ENCODE assay signal across 9 cellular contexts in the genomic region with DNA sequence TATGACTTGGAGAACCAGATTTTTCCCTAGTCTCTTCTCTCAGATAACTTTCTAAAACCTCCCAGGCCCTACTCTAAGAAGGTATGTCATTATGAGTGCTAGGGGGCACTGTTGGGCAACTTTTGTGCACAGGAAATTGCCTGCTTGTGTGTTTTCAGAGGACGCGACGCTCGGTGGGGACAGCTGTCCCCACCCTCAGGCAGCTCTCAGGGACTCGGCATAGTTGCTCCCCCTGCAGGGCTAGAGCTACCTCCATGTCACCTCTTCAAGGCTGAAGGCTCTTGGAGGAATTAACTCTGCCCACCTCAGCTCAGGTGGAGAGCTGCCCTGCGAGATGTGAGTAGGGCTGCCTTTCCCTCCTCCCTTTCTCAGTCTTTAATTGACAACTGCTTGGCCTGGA. TPM values are rescaled to one million over a fixed set of nuclear protein-coding genes. Genes with fewer than 3 reads are reported as not detected.
A peak's percentile ranks its signal among the peaks of the same experiment; 100 is the strongest.
DNase-seq lines count a peak whose midpoint lies in the region; ATAC-seq lines count a peak whose summit lies in the region.
"Had no signal": no experiment of that assay in that cellular context is flagged by ENCODE, and none has a peak within 500 bp of the region (broad histone marks: within the 10 kb centered on the region; RNA-seq: fewer than 3 reads in every experiment).

No MANE protein-coding gene starts in this region.

- H3K4me1 Mint-ChIP-seq in stimulated activated naive CD8-positive, alpha-beta T cell treated with anti-CD3 and anti-CD28 coated beads, Interleukin-15, amount 100 ng/mL, for 72 hours = peaks cover 8% of the 10 kb centered on the region

- intact Hi-C loops in right cardiac atrium (cut with DNase I) = loop anchor here in 2 of 4 donors (10.0 kb wide), 1 partner anchor 362 kb away; no protein-coding TSS in a partner anchor

- no peaks in the 10 kb centered on the region for H3K9me3 Mint-ChIP-seq in stimulated activated naive CD8-positive, alpha-beta T cell treated with anti-CD3 and anti-CD28 coated beads, Interleukin-15, amount 100 ng/mL, for 72 hours

- H3K4me1 ChIP-seq in right cardiac atrium (ENCODE audit: control insufficient read depth, insufficient read depth, low read length) = no peaks in the 10 kb centered on the region

- 18% methylated on average over 6 of the region's 6 CpGs for WGBS in right cardiac atrium

- H3K27me3 Mint-ChIP-seq in stimulated activated naive CD8-positive, alpha-beta T cell treated with anti-CD3 and anti-CD28 coated beads, Interleukin-15, amount 100 ng/mL, for 72 hours = peaks cover 54% of the 10 kb centered on the region

- DNase-seq in G401 (ENCODE audit: low spot score) (peak; percentile 77), HCEC 1CT (peak; percentile 34), NCI-H1930 (lab: John Stamatoyannopoulos, UW) (peak; percentile 24 to 28), SW480 (ENCODE audit: low spot score) (peak; percentile 90), T47D (ENCODE audit: low read depth in 1 of 2, low spot score in 1 of 2) (peak; percentile 19 to 73), lung microvascular endothelial cell (ENCODE audit: low read depth in 2 of 2) (peak; percentile 54 to 61), right cardiac atrium (no peak)
- DNase-seq in stimulated activated naive CD8-positive, alpha-beta T cell treated with anti-CD3 and anti-CD28 coated beads, Interleukin-15, amount 100 ng/mL, for 72 hours = peak; percentile 50 to 60

- in situ Hi-C loops in G401 (cut with HindIII; ENCODE audit: low sequenced_read_pairs) = loop anchor here (5.0 to 25.0 kb wide), 2 partner anchors 90 to 275 kb away; no protein-coding TSS in a partner anchor
- in situ Hi-C loops in T47D (cut with HindIII; ENCODE audit: low pct_unique_long_range_greater_than_20kb, low sequenced_read_pairs) = no loop called here

- H3K27me3 ChIP-seq in right cardiac atrium (ENCODE audit: control insufficient read depth, insufficient read depth) = no peaks in the 10 kb centered on the region

- peak; percentile 69 for ATAC-seq in stimulated activated naive CD8-positive, alpha-beta T cell treated with anti-CD3 and anti-CD28 coated beads, Interleukin-15, amount 100 ng/mL, for 72 hours
- ATAC-seq in right cardiac atrium = no peak

- no peak overlapping the region for H3K4me3 Mint-ChIP-seq in stimulated activated naive CD8-positive, alpha-beta T cell treated with anti-CD3 and anti-CD28 coated beads, Interleukin-15, amount 100 ng/mL, for 72 hours

- H3K27ac ChIP-seq in right cardiac atrium (ENCODE audit: low read length) = no peak overlapping the region

- H3K27ac Mint-ChIP-seq in stimulated activated naive CD8-positive, alpha-beta T cell treated with anti-CD3 and anti-CD28 coated beads, Interleukin-15, amount 100 ng/mL, for 72 hours = no peak overlapping the region

- H3K4me3 ChIP-seq in right cardiac atrium (ENCODE audit: low read length) = no peak overlapping the region

- no peaks in the 10 kb centered on the region for H3K9me3 ChIP-seq in right cardiac atrium (ENCODE audit: control insufficient read depth, low read length)

RNA-seq across cellular contexts. Expression of gene TIFAB, which starts 10.2 kb away (rescaled TPM):
- 0.31 and 0.43 TPM in 2 replicates for total RNA-seq in G401 (2014; rRNA removed; shearing (Covaris generic))
- total RNA-seq in lung microvascular endothelial cell (not detected in 2 replicates), right cardiac atrium (not detected)
- not detected for polyA plus RNA-seq in right cardiac atrium

RNA-seq across cellular contexts. Expression of gene DCANP1, which starts 15.2 kb away (rescaled TPM):
- total RNA-seq in G401 (2014; rRNA removed; shearing (Covaris generic)) = 0.18 and 0.24 TPM in 2 replicates
- total RNA-seq in lung microvascular endothelial cell = not detected in 2 replicates
- total RNA-seq in right cardiac atrium = not detected
- not detected for polyA plus RNA-seq in right cardiac atrium
- polyA plus RNA-seq: urinary bladder had no signal

Comparison
In these comparisons a context has a peak if more than half of its experiments do, and no peak if none do; other contexts are left out.
1. DNase-seq: peak in G401 (single experiment), HCEC 1CT (single experiment), NCI-H1930 (2 of 2), SW480 (single experiment), T47D (2 of 2), lung microvascular endothelial cell (2 of 2) and stimulated activated naive CD8-positive, alpha-beta T cell treated with anti-CD3 and anti-CD28 coated beads, Interleukin-15, amount 100 ng/mL, for 72 hours (2 of 2); none in right cardiac atrium (0 of 3).